Comparison of ENCODE assay signal across 8 cellular contexts in genomic region chr1:43974443-43975248, GRCh38. TPM values are rescaled to one million over a fixed set of nuclear protein-coding genes. Genes with fewer than 3 reads are reported as not detected.
DNase-seq lines count a peak whose midpoint lies in the region; ATAC-seq and TF ChIP-seq lines count a peak whose summit lies in the region.

Gene ATP6V0B, plus strand, starts transcription at chr1:43974960. Its CDS starts 81 bp downstream, at chr1:43975041.

- no peak for TF ChIP-seq RAD21 in SK-N-SH (IDR thresholded peaks at IDR 0.05; ENCODE audit: low read length)

- no peak for TF ChIP-seq CTCF in SK-N-SH (IDR thresholded peaks at IDR 0.05)

- H3F3A ChIP-seq in SK-N-SH (replicated peaks; ENCODE audit: insufficient read depth) = peaks cover 9% of the 10 kb centered on the region

- peak; percentile 66 for ATAC-seq in HG02588 (IDR thresholded peaks at IDR 0.05; ENCODE audit: unreplicated experiment)

- no peaks in the 10 kb centered on the region for H3K9me3 ChIP-seq in SK-N-SH

- peak within 1 kb of the TSS; percentile 88 for H2AFZ ChIP-seq in SK-N-SH (ENCODE audit: low read depth)

- no peaks in the 10 kb centered on the region for H3K9me2 ChIP-seq in SK-N-SH

- TF ChIP-seq EP300 in SK-N-SH (IDR thresholded peaks at IDR 0.05; ENCODE audit: borderline replicate concordance in 1 of 2, low read depth in 1 of 2, low read length in 1 of 2) = no peak

- POLR2A ChIA-PET in SK-N-SH (lab: Yijun Ruan, JAX) = interaction anchor here (0.6 to 1.8 kb wide), 6 partner anchors 14 to 825 kb away, joined by 3 to 5 read pairs (median 3); partner anchors contain the start of genes CCDC24 and PLK3

- H3K4me1 ChIP-seq in SK-N-SH (ENCODE audit: control insufficient read depth in 1 of 2, insufficient read depth in 2 of 2, low read depth in 1 of 2, low read length in 1 of 2) = peaks cover 8 to 47% of the 10 kb centered on the region in 2 experiments; a peak in 1 of 4 replicates

- DNase-seq in NCI-H1092 (lab: John Stamatoyannopoulos, UW) (peak; percentile 93), SK-N-SH (peak; percentile 96), germinal center (ENCODE audit: low spot score) (peak; percentile 94), nucleus accumbens (lab: John Stamatoyannopoulos, UW) (peak; percentile 68 to 99 (median 94)), superior temporal gyrus (ENCODE audit: extremely low spot score) (peak; percentile 98)
- DNase-seq in activated naive CD4-positive, alpha-beta T cell treated with anti-CD3 and anti-CD28 coated beads, Interleukin-2, amount 50 U/mL, for 16 hours = peak; percentile 96

- H4K20me1 ChIP-seq in SK-N-SH (ENCODE audit: insufficient read depth) = peaks cover 11% of the 10 kb centered on the region

- peak within 1 kb of the TSS; percentile 66 to 93; a peak in 3 of 4 replicates for H3K27ac ChIP-seq in SK-N-SH (ENCODE audit: low read depth in 2 of 2, low read length in 1 of 2)

- 0% methylated on average over 5 of the region's 93 CpGs for WGBS in SK-N-SH (ENCODE audit: low lambda C conversion rate)

- peaks cover 16 to 47% of the 10 kb centered on the region in 2 experiments for H3K36me3 ChIP-seq in SK-N-SH (replicated peaks in 1 of 2; ENCODE audit: control insufficient read depth in 1 of 2, insufficient read depth in 2 of 2, low read length in 1 of 2)

- no peaks in the 10 kb centered on the region for H3K27me3 ChIP-seq in SK-N-SH (ENCODE audit: insufficient read depth)

- H3K79me2 ChIP-seq in SK-N-SH (ENCODE audit: insufficient read depth) = peaks cover 58% of the 10 kb centered on the region

- CTCF ChIA-PET in SK-N-SH (lab: Yijun Ruan, JAX) = interaction anchor here (1.1 to 2.7 kb wide), 11 partner anchors 16 to 445 kb away, joined by 3 to 15 read pairs (median 5); partner anchors contain the start of genes CCDC24 and IPO13

- H3K4me3 ChIP-seq in GM08714 (ENCODE audit: low read length) = peak within 1 kb of the TSS; percentile 91
- H3K4me3 ChIP-seq in SK-N-SH (ENCODE audit: low read depth in 2 of 2, low read length in 1 of 2) = peak within 1 kb of the TSS; percentile 83 to 91

- H3K4me2 ChIP-seq in SK-N-SH = peak within 1 kb of the TSS; percentile 98

- peak within 1 kb of the TSS; percentile 84 for H3K9ac ChIP-seq in SK-N-SH

TF ChIP-seq in SK-N-SH, 30 proteins besides CTCF, POLR2A, EP300 and RAD21 (continues in another document):
- TF ChIP-seq POLR2AphosphoS5 (IDR thresholded peaks at IDR 0.05; ENCODE audit: low read depth, low read length) (peak; percentile 50), FOXM1 (IDR thresholded peaks at IDR 0.05; ENCODE audit: low read depth) (no peak), ELF1 (IDR thresholded peaks at IDR 0.05) (no peak), SIN3A (IDR thresholded peaks at IDR 0.05; ENCODE audit: borderline replicate concordance, low read depth, low read length) (peak; percentile 72; the same call in 1 of the 2 replicates), TCF12 (IDR thresholded peaks at IDR 0.05) (no peak), EZH2phosphoT487 (IDR thresholded peaks at IDR 0.05; ENCODE audit: borderline replicate concordance, low read depth) (no peak), MAX (IDR thresholded peaks at IDR 0.05; ENCODE audit: low read depth) (peak; percentile 85; the same call in 1 of the 2 replicates), FOXJ3 (CRISPR knock-in tag; IDR thresholded peaks at IDR 0.05) (no peak), CHD2 (IDR thresholded peaks at IDR 0.05; ENCODE audit: low read length, partially characterized antibody) (peak; percentile 59), MEF2A (IDR thresholded peaks at IDR 0.05; ENCODE audit: borderline replicate concordance, low read depth) (no peak), TAF1 (IDR thresholded peaks at IDR 0.05; ENCODE audit: borderline replicate concordance, low read depth, low read length) (peak; percentile 74; the same call in 1 of the 2 replicates), RCOR1 (IDR thresholded peaks at IDR 0.05; ENCODE audit: low read length) (no peak; the same call in 1 of the 2 replicates), USF2 (IDR thresholded peaks at IDR 0.05; ENCODE audit: borderline replicate concordance, low read depth, low read length) (peak; percentile 99), REST (IDR thresholded peaks at IDR 0.05; ENCODE audit: low read depth, low read length) (no peak), IRF3 (IDR thresholded peaks at IDR 0.05; ENCODE audit: low read depth, low read length) (no peak), PBX3 (IDR thresholded peaks at IDR 0.05) (peak; percentile 26; the same call in 1 of the 2 replicates), NFIC (IDR thresholded peaks at IDR 0.05; ENCODE audit: borderline replicate concordance) (no peak), USF1 (IDR thresholded peaks at IDR 0.05; ENCODE audit: borderline replicate concordance, low read depth) (peak; percentile 100), FOSL2 (IDR thresholded peaks at IDR 0.05; ENCODE audit: borderline replicate concordance, low read depth) (no peak), RFX5 (IDR thresholded peaks at IDR 0.05; ENCODE audit: low read length) (no peak), GATA2 (CRISPR knock-in tag; IDR thresholded peaks at IDR 0.05) (no peak), SMC3 (IDR thresholded peaks at IDR 0.05; ENCODE audit: low read depth, low read length) (no peak), TEAD4 (IDR thresholded peaks at IDR 0.05; ENCODE audit: borderline replicate concordance, insufficient read depth) (no peak)

RNA-seq across cellular contexts. Expression of gene ATP6V0B, which starts in this region (rescaled TPM):
- polyA plus RNA-seq in SK-N-SH (2012; rRNA removed) = 180 and 191 TPM in 2 replicates
- polyA plus RNA-seq in SK-N-SH (2012; cell fraction: cytosol; rRNA removed) = 127 and 163 TPM in 2 replicates
- polyA plus RNA-seq in SK-N-SH (2012; cell fraction: nucleus; rRNA removed) = 162 and 174 TPM in 2 replicates

Comparison
In these comparisons a context has a peak if more than half of its experiments do, and no peak if none do; other contexts are left out.
1. Peak in every context shown above with its lines: DNase-seq, ATAC-seq, H3K4me3 ChIP-seq and H3K27ac ChIP-seq.